ENCODE assay signal across 1 cellular context in the genomic region with DNA sequence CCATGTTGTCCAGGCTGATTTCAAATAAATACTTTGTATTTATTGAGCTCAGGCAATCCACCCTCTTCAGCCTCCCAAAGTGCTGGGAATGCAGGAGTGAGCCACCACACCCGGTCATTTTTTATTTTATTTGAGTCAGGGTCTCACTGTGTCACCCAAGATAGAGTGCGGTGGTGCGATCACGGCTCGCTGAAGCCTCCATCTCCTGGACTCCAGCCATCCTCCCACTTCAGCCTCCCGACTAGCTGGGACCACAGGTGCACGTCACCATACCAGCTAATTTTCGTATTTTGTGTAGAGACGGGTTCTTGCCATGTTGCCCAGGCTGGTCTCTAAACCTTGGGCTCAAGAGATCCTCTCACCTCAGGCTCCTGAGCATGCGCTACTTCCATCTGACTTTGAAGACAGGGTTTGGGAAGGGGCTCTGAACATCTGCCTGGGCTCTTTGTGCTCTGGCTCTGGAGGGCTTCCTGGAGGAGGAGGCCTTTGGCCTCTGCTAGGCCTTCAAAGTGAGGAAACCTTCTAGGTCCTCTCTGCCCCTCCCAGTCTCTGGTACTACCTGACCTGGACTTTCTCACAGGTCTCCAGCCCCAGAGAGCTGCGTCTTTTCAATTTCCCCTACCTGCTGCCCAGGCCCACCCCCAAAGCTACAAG.
TF ChIP-seq lines count a peak whose summit lies in the region.

No MANE protein-coding gene starts in this region.

TF ChIP-seq in GM23338, 12 proteins besides CTCF, POLR2A, EP300 and RAD21 (continued from another document):
- TF ChIP-seq EZH2phosphoT487 (IDR thresholded peaks at IDR 0.05; ENCODE audit: unreplicated experiment), result no peak
- TF ChIP-seq JUNB (IDR thresholded peaks at IDR 0.05; ENCODE audit: unreplicated experiment), result no peak
- TF ChIP-seq CREB1 (CRISPR knock-in tag; IDR thresholded peaks at IDR 0.05; ENCODE audit: low read depth), result no peak
- no peak for TF ChIP-seq EZH2 (IDR thresholded peaks at IDR 0.05; ENCODE audit: low read depth, unreplicated experiment)
- TF ChIP-seq POLR2AphosphoS5 (IDR thresholded peaks at IDR 0.05; ENCODE audit: low read depth), result no peak
- TF ChIP-seq, protein P1, sequence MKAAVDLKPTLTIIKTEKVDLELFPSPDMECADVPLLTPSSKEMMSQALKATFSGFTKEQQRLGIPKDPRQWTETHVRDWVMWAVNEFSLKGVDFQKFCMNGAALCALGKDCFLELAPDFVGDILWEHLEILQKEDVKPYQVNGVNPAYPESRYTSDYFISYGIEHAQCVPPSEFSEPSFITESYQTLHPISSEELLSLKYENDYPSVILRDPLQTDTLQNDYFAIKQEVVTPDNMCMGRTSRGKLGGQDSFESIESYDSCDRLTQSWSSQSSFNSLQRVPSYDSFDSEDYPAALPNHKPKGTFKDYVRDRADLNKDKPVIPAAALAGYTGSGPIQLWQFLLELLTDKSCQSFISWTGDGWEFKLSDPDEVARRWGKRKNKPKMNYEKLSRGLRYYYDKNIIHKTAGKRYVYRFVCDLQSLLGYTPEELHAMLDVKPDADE (IDR thresholded peaks at IDR 0.05), result no peak
- TF ChIP-seq ZNF114 (CRISPR knock-in tag; IDR thresholded peaks at IDR 0.05), result no peak
- TF ChIP-seq ZNF331 (CRISPR knock-in tag; IDR thresholded peaks at IDR 0.05; ENCODE audit: low read depth), result no peak
- TF ChIP-seq, protein P2, sequence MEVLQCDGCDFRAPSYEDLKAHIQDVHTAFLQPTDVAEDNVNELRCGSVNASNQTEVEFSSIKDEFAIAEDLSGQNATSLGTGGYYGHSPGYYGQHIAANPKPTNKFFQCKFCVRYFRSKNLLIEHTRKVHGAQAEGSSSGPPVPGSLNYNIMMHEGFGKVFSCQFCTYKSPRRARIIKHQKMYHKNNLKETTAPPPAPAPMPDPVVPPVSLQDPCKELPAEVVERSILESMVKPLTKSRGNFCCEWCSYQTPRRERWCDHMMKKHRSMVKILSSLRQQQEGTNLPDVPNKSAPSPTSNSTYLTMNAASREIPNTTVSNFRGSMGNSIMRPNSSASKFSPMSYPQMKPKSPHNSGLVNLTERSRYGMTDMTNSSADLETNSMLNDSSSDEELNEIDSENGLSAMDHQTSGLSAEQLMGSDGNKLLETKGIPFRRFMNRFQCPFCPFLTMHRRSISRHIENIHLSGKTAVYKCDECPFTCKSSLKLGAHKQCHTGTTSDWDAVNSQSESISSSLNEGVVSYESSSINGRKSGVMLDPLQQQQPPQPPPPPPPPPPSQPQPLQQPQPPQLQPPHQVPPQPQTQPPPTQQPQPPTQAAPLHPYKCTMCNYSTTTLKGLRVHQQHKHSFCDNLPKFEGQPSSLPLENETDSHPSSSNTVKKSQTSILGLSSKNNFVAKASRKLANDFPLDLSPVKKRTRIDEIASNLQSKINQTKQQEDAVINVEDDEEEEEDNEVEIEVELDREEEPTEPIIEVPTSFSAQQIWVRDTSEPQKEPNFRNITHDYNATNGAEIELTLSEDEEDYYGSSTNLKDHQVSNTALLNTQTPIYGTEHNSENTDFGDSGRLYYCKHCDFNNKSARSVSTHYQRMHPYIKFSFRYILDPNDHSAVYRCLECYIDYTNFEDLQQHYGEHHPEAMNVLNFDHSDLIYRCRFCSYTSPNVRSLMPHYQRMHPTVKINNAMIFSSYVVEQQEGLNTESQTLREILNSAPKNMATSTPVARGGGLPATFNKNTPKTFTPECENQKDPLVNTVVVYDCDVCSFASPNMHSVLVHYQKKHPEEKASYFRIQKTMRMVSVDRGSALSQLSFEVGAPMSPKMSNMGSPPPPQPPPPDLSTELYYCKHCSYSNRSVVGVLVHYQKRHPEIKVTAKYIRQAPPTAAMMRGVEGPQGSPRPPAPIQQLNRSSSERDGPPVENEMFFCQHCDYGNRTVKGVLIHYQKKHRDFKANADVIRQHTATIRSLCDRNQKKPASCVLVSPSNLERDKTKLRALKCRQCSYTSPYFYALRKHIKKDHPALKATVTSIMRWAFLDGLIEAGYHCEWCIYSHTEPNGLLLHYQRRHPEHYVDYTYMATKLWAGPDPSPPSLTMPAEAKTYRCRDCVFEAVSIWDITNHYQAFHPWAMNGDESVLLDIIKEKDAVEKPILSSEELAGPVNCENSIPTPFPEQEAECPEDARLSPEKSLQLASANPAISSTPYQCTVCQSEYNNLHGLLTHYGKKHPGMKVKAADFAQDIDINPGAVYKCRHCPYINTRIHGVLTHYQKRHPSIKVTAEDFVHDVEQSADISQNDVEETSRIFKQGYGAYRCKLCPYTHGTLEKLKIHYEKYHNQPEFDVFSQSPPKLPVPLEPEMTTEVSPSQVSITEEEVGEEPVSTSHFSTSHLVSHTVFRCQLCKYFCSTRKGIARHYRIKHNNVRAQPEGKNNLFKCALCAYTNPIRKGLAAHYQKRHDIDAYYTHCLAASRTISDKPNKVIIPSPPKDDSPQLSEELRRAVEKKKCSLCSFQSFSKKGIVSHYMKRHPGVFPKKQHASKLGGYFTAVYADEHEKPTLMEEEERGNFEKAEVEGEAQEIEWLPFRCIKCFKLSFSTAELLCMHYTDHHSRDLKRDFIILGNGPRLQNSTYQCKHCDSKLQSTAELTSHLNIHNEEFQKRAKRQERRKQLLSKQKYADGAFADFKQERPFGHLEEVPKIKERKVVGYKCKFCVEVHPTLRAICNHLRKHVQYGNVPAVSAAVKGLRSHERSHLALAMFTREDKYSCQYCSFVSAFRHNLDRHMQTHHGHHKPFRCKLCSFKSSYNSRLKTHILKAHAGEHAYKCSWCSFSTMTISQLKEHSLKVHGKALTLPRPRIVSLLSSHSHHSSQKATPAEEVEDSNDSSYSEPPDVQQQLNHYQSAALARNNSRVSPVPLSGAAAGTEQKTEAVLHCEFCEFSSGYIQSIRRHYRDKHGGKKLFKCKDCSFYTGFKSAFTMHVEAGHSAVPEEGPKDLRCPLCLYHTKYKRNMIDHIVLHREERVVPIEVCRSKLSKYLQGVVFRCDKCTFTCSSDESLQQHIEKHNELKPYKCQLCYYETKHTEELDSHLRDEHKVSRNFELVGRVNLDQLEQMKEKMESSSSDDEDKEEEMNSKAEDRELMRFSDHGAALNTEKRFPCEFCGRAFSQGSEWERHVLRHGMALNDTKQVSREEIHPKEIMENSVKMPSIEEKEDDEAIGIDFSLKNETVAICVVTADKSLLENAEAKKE (CRISPR knock-in tag; IDR thresholded peaks at IDR 0.05), result no peak
